8 cellular contexts compared by ENCODE assay signal in the genomic region with DNA sequence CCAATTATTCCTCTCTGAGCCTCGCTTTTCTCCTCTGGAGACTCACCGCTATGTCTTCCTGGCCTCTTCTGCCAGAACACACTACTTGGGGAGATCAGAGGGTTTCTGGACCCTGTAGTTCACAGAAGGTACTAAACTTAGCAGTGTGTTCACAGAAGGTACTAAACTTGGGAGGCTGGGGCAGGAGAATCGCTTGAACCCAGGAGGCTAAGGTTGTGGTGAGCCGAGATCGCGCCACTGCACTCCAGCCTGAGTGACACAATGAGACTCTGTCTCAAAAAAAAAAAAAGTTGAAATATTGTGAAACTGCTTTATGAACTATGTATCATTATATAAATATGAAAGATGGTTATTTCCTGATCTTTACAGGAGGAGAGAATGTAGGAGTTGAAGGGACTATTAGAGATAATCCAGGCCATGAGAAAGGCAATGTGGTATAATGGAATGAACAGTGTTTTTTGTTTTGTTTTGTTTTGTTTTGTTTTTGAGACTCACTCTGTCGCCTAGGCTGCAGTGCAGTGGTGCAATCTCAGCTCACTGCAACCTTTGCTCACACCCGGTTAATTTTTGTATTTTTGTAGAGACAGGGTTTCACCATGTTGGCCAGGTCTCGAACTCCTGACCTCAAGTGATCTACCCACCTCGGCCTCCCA. TPM values are rescaled to one million over a fixed set of nuclear protein-coding genes. Genes with fewer than 3 reads are reported as not detected.
DNase-seq lines count a peak whose midpoint lies in the region; ATAC-seq, FAIRE-seq and TF ChIP-seq lines count a peak whose summit lies in the region.
"Not testable (repeated sequence)": the region's sequence is repeated elsewhere in the genome, so short reads cannot be mapped to it uniquely, and the experiment has no call there.
"Had no signal": no experiment of that assay in that cellular context is flagged by ENCODE, and none has a peak within 500 bp of the region (broad histone marks: within the 10 kb centered on the region; RNA-seq: fewer than 3 reads in every experiment).

No MANE protein-coding gene starts in this region.

- FAIRE-seq in GM12878 (lab: Jason Lieb, UNC): not testable (repeated sequence)

- over 99% methylated on average over 10 of the region's 10 CpGs for WGBS in GM12878 (ENCODE audit: insufficient coverage, insufficient replicate concordance, low lambda C conversion rate, missing lambda C conversion rate)
- WGBS in tibial nerve, 2 donors: 79 to 81% methylated on average over 10 of the region's 10 CpGs

- H3K79me2 ChIP-seq in GM12878 (ENCODE audit: control insufficient read depth, insufficient read depth, low read length): peaks cover 16% of the 10 kb centered on the region

- POLR2A ChIA-PET in Caco-2 (lab: Charles Lee): interaction anchor here (0.7 to 1.7 kb wide), 4 partner anchors 17 to 104 kb away, joined by 3 to 17 read pairs (median 10); partner anchors contain the start of genes ARPC4, CRELD1 and TADA3
- POLR2A ChIA-PET in GM12878 (lab: Charles Lee): interaction anchor here (1.0 to 1.2 kb wide), 2 partner anchors 20 to 24 kb away, joined by 3 to 7 read pairs; partner anchors contain the start of gene IL17RC
- POLR2A ChIA-PET in naive thymus-derived CD8-positive, alpha-beta T cell (lab: Charles Lee): interaction anchor here (1.3 kb wide), 1 partner anchor 37 kb away, joined by 4 read pairs; the partner anchor contains the start of gene CRELD1

- H3K4me2 ChIP-seq in GM12878 (ENCODE audit: control insufficient read depth, insufficient read depth): not testable (repeated sequence)

- SMC1A ChIA-PET in GM12878 (lab: Charles Lee; ENCODE audit: uncharacterized antibody, unreplicated experiment): interaction anchor here (1.3 kb wide), 1 partner anchor 35 kb away, joined by 4 read pairs; no protein-coding TSS in a partner anchor

- peak; percentile 10; the same call in 2 of the 3 replicates for ATAC-seq in GM12878
- ATAC-seq in naive thymus-derived CD8-positive, alpha-beta T cell: not testable (repeated sequence)

- peak overlapping the region; percentile 84 for H3K27ac Mint-ChIP-seq in Caco-2 (ENCODE audit: unreplicated experiment)
- H3K27ac Mint-ChIP-seq in naive thymus-derived CD8-positive, alpha-beta T cell: peak overlapping the region in 9 of 10 donors; percentile 41 to 84 (median 64)

- in situ Hi-C loops in GM12878 (cut with MboI): not testable (repeated sequence)

- H3K4me1 Mint-ChIP-seq in Caco-2 (ENCODE audit: low read depth, unreplicated experiment): peaks cover 40% of the 10 kb centered on the region
- peaks cover 22 to 61% (median 56%) of the 10 kb centered on the region in 4 donors for H3K4me1 Mint-ChIP-seq in naive thymus-derived CD8-positive, alpha-beta T cell

- not testable (repeated sequence) for TF ChIP-seq RAD21 in GM12878 (IDR thresholded peaks at IDR 0.05; ENCODE audit: insufficient read depth, low read depth, low read length)

- H3K9me3 ChIP-seq in Caco-2; Peyer's patch; GM12878 (replicated peaks; ENCODE audit: control insufficient read depth, insufficient read depth, low read length); tibial nerve: not testable (repeated sequence)

- not testable (repeated sequence) for H3K4me3 ChIP-seq in Caco-2 (ENCODE audit: low read depth, low read length); Peyer's patch; GM12878; fibroblast of mammary gland (ENCODE audit: control insufficient read depth, low read depth, low read length); tibial nerve

- H2AFZ ChIP-seq in GM12878 (ENCODE audit: control insufficient read depth, low read depth, low read length): not testable (repeated sequence)

- peak in 1 of 2 donors; percentile 14 for TF ChIP-seq POLR2A in Peyer's patch (IDR thresholded peaks at IDR 0.05)
- not testable (repeated sequence) for TF ChIP-seq POLR2A in GM12878 (IDR thresholded peaks at IDR 0.05; ENCODE audit: low read depth, low read length); tibial nerve (IDR thresholded peaks at IDR 0.05)

- not testable (repeated sequence) for BruUV-seq in Caco-2 (replicated peaks; lab: Mats Ljungman, UMichigan); GM12878 (replicated peaks; lab: Mats Ljungman, UMichigan)

- intact Hi-C loops in Caco-2 (cut with micrococcal nuclease; ENCODE audit: unreplicated experiment): loop anchor here (5.0 kb wide), 1 partner anchor 55 kb away; the partner anchor contains the start of gene RPUSD3
- intact Hi-C loops in GM12878 (cut with micrococcal nuclease; ENCODE audit: unreplicated experiment): not testable (repeated sequence)

- H3K9me3 Mint-ChIP-seq in Caco-2 (ENCODE audit: unreplicated experiment); naive thymus-derived CD8-positive, alpha-beta T cell: not testable (repeated sequence)

- peaks cover 74% of the 10 kb centered on the region for H3K36me3 Mint-ChIP-seq in Caco-2 (ENCODE audit: insufficient read depth, unreplicated experiment)
- H3K36me3 Mint-ChIP-seq in naive thymus-derived CD8-positive, alpha-beta T cell: peaks cover 5 to 30% (median 6%) of the 10 kb centered on the region in 3 donors

- TF ChIP-seq EP300 in GM12878 (IDR thresholded peaks at IDR 0.05; ENCODE audit: borderline replicate concordance in 1 of 2, control insufficient read depth in 1 of 2, low read depth in 2 of 2, low read length in 2 of 2); tibial nerve (IDR thresholded peaks at IDR 0.05): not testable (repeated sequence)

- TF ChIP-seq CTCF in Caco-2 (IDR thresholded peaks at IDR 0.05; ENCODE audit: insufficient read depth in 1 of 2, low read depth in 1 of 2, low read length in 1 of 2, severe bottlenecking in 1 of 2, unreplicated experiment in 1 of 2); Peyer's patch (IDR thresholded peaks at IDR 0.05); GM12878 (IDR thresholded peaks at IDR 0.05 in 2 of 3, conservative IDR thresholded peaks at IDR 0.05 in 1 of 3; ENCODE audit: control insufficient read depth in 2 of 3, extremely low read depth in 1 of 3, insufficient read depth in 1 of 3, low read depth in 3 of 3, low read length in 3 of 3); fibroblast of mammary gland (conservative IDR thresholded peaks at IDR 0.05; ENCODE audit: control insufficient read depth, insufficient read depth, low read depth, low read length); tibial nerve (IDR thresholded peaks at IDR 0.05): not testable (repeated sequence)

- H3K27me3 Mint-ChIP-seq in Caco-2 (ENCODE audit: insufficient read depth, unreplicated experiment); naive thymus-derived CD8-positive, alpha-beta T cell: not testable (repeated sequence)

- RAD21 ChIA-PET in GM12878 (lab: Charles Lee; ENCODE audit: unreplicated experiment): interaction anchor here (1.1 kb wide), 1 partner anchor 36 kb away, joined by 4 read pairs; no protein-coding TSS in a partner anchor

- not testable (repeated sequence) for H3K27me3 ChIP-seq in Caco-2 (replicated peaks; ENCODE audit: control insufficient read depth, insufficient read depth, low read length); Peyer's patch; GM12878 (replicated peaks in 1 of 2; ENCODE audit: control insufficient read depth in 2 of 2, insufficient read depth in 2 of 2, low read length in 1 of 2); tibial nerve

- CTCF ChIA-PET in Caco-2 (lab: Charles Lee): interaction anchor here (0.6 to 1.4 kb wide), 7 partner anchors 12 to 50 kb away, joined by 3 to 14 read pairs (median 8); partner anchors contain the start of genes CRELD1 and IL17RC
- CTCF ChIA-PET in GM12878 (lab: Yijun Ruan, JAX): interaction anchor here (2.0 kb wide), 1 partner anchor 13 kb away, joined by 7 read pairs; no protein-coding TSS in a partner anchor

- H4K20me1 ChIP-seq in GM12878 (ENCODE audit: control insufficient read depth, insufficient read depth): not testable (repeated sequence)

- peak overlapping the region; percentile 17 for H3K4me3 Mint-ChIP-seq in Caco-2 (ENCODE audit: unreplicated experiment)
- not testable (repeated sequence) for H3K4me3 Mint-ChIP-seq in naive thymus-derived CD8-positive, alpha-beta T cell

- H3K4me1 ChIP-seq in Caco-2 (peaks cover 57% of the 10 kb centered on the region), Peyer's patch (peaks cover 0 to 40% (median 1%) of the 10 kb centered on the region in 4 donors), tibial nerve (peaks cover 0 to 38% (median 4%) of the 10 kb centered on the region in 4 donors)
- H3K4me1 ChIP-seq in GM12878 (ENCODE audit: control insufficient read depth, insufficient read depth, low read length): not testable (repeated sequence)

- H3K9ac ChIP-seq in GM12878 (ENCODE audit: control insufficient read depth, insufficient read depth, low read length): not testable (repeated sequence)

- not testable (repeated sequence) for H3K36me3 ChIP-seq in Caco-2 (ENCODE audit: control insufficient read depth, insufficient read depth, low read length)
- H3K36me3 ChIP-seq in Peyer's patch (peaks cover 0 to 13% (median 0%) of the 10 kb centered on the region in 3 donors), GM12878 (ENCODE audit: control insufficient read depth in 2 of 2, insufficient read depth in 2 of 2, low read length in 1 of 2) (peaks cover 2 to 12% of the 10 kb centered on the region in 2 experiments), tibial nerve (peaks cover 0 to 26% (median 0%) of the 10 kb centered on the region in 3 donors)

- not testable (repeated sequence) for DNase-seq in Caco-2; Peyer's patch; GM12878 (ENCODE audit: low read depth, low spot score); naive thymus-derived CD8-positive, alpha-beta T cell; tibial nerve (ENCODE audit: low spot score in 2 of 2)
- DNase-seq in fibroblast of mammary gland (ENCODE audit: low read depth): peak; percentile 34

- peak overlapping the region in 3 of 4 donors; percentile 38 to 94 (median 90) for H3K27ac ChIP-seq in Peyer's patch
- not testable (repeated sequence) for H3K27ac ChIP-seq in GM12878 (ENCODE audit: control insufficient read depth, insufficient read depth)
- peak overlapping the region in 3 of 4 donors; percentile 20 to 56 (median 52) for H3K27ac ChIP-seq in tibial nerve

RNA-seq across cellular contexts. Expression of gene IL17RE, which starts 5.8 kb away (rescaled TPM):
- total RNA-seq in Caco-2 (2022): 77.3 and 82.9 TPM in 2 replicates
- total RNA-seq in Peyer's patch: 100 to 1,000 TPM in 2 of 4 donors, 10 to 100 TPM in 2; 11.6 to 160 (median 109) TPM
- 0.69 TPM in 1 of 2 replicates, not detected in the other for total RNA-seq in GM12878 (2013; cell fraction: nucleolus; rRNA removed)
- 0.05 and 0.17 TPM in 2 replicates for total RNA-seq in GM12878 (2014; rRNA removed)
- 0.04 and 0.46 TPM in 2 replicates for total RNA-seq in GM12878 (2014; rRNA removed; fragmentation: Illumina TruSeq; extraction: Trizol)
- 0.37 and 0.51 TPM in 2 replicates for total RNA-seq in GM12878 (2021)
- 0.12 TPM for polyA plus RNA-seq in GM12878 (2011; ENCODE audit: low read depth)
- 0.18 and 0.29 TPM in 2 replicates for polyA plus RNA-seq in GM12878 (2011; rRNA removed)
- polyA plus RNA-seq in GM12878 (2011; cell fraction: cytosol; rRNA removed): 0.06 and 0.22 TPM in 2 replicates
- polyA plus RNA-seq in GM12878 (2011; cell fraction: nucleus; rRNA removed): 0.99 TPM in 2 replicates
- polyA plus RNA-seq in GM12878 (2012): 0.17 and 0.39 TPM in 2 replicates
- polyA plus RNA-seq in GM12878 (2014; fragmentation: Illumina TruSeq; extraction: Trizol): 0.06 and 0.13 TPM in 2 replicates
- polyA plus RNA-seq in GM12878 (2014; fragmentation: Nextera tagmentation; extraction: Ambion mirVana): under 1 TPM in 1 of 2 experiments, not detected in 1; 0.05 TPM
- polyA plus RNA-seq in GM12878 (2014; rRNA removed): 0.04 and 0.08 TPM in 2 replicates
- under 1 TPM in 1 of 2 experiments, not detected in 1; 0.21 TPM for polyA plus RNA-seq in GM12878 (2016; fragmentation: Nextera tagmentation; extraction: Ambion mirVana)
- polyA minus RNA-seq in GM12878 (2011; rRNA and poly(A)+ RNA removed): not detected in 2 replicates
- polyA minus RNA-seq in GM12878 (2011; cell fraction: cytosol; rRNA and poly(A)+ RNA removed): not detected in 2 replicates
- polyA minus RNA-seq in GM12878 (2011; cell fraction: nucleus; rRNA and poly(A)+ RNA removed): 0.12 and 0.77 TPM in 2 replicates
- 1 to 10 TPM in 1 of 2 experiments, under 1 TPM in 1; 0.88 to 1.3 TPM for total RNA-seq in naive thymus-derived CD8-positive, alpha-beta T cell
- polyA plus RNA-seq in naive thymus-derived CD8-positive, alpha-beta T cell: under 1 TPM in 2 of 3 donors, not detected in 1; 0.16 to 0.64 TPM
- 10 to 100 TPM in 1 of 4 donors, 1 to 10 TPM in 2, under 1 TPM in 1; 0.59 to 10.1 (median 5.6) TPM for total RNA-seq in tibial nerve

RNA-seq across cellular contexts. Expression of gene JAGN1, which starts 6.5 kb away (rescaled TPM):
- 34.2 and 35.9 TPM in 2 replicates for total RNA-seq in Caco-2 (2022)
- total RNA-seq in Peyer's patch: 10 to 100 TPM; 23.9 to 46.5 (median 41.9) TPM
- 19.1 and 20.9 TPM in 2 replicates for total RNA-seq in GM12878 (2013; cell fraction: nucleolus; rRNA removed)
- total RNA-seq in GM12878 (2014; rRNA removed): 35.2 and 36.9 TPM in 2 replicates
- total RNA-seq in GM12878 (2014; rRNA removed; fragmentation: Illumina TruSeq; extraction: Trizol): 23.3 and 23.4 TPM in 2 replicates
- 35.5 and 35.6 TPM in 2 replicates for total RNA-seq in GM12878 (2021)
- polyA plus RNA-seq in GM12878 (2011; ENCODE audit: low read depth): 39.3 TPM
- polyA plus RNA-seq in GM12878 (2011; rRNA removed): 29.5 and 40.7 TPM in 2 replicates
- polyA plus RNA-seq in GM12878 (2011; cell fraction: cytosol; rRNA removed): 43.5 and 46.7 TPM in 2 replicates
- 17.3 and 19.7 TPM in 2 replicates for polyA plus RNA-seq in GM12878 (2011; cell fraction: nucleus; rRNA removed)
- polyA plus RNA-seq in GM12878 (2012): 40.5 and 45.4 TPM in 2 replicates
- polyA plus RNA-seq in GM12878 (2014; fragmentation: Illumina TruSeq; extraction: Trizol): 34.1 and 38.8 TPM in 2 replicates
- polyA plus RNA-seq in GM12878 (2014; fragmentation: Nextera tagmentation; extraction: Ambion mirVana): 10 to 100 TPM; 26.2 to 28.6 TPM
- 37.3 and 38.1 TPM in 2 replicates for polyA plus RNA-seq in GM12878 (2014; rRNA removed)
- polyA plus RNA-seq in GM12878 (2016; fragmentation: Nextera tagmentation; extraction: Ambion mirVana): 10 to 100 TPM; 53.6 to 56.0 TPM
- polyA minus RNA-seq in GM12878 (2011; rRNA and poly(A)+ RNA removed): 44.5 and 53.7 TPM in 2 replicates
- polyA minus RNA-seq in GM12878 (2011; cell fraction: cytosol; rRNA and poly(A)+ RNA removed): 14.7 TPM in 2 replicates
- 13.5 and 17.0 TPM in 2 replicates for polyA minus RNA-seq in GM12878 (2011; cell fraction: nucleus; rRNA and poly(A)+ RNA removed)
- total RNA-seq in naive thymus-derived CD8-positive, alpha-beta T cell: 10 to 100 TPM; 38.0 to 40.4 TPM
- 10 to 100 TPM; 38.4 to 48.5 (median 39.8) TPM for polyA plus RNA-seq in naive thymus-derived CD8-positive, alpha-beta T cell
- total RNA-seq in tibial nerve: 10 to 100 TPM; 21.6 to 46.7 (median 34.7) TPM

RNA-seq across cellular contexts. Expression of gene CIDEC, which starts 16.8 kb away (rescaled TPM):
- total RNA-seq in Caco-2 (2022) (1.9 and 3.8 TPM in 2 replicates), Peyer's patch (100 to 1,000 TPM in 3 of 4 donors, 10 to 100 TPM in 1; 27.2 to 510 (median 253) TPM), GM12878 (2014; rRNA removed) (not detected in 2 replicates), GM12878 (2014; rRNA removed; fragmentation: Illumina TruSeq; extraction: Trizol) (not detected in 2 replicates), GM12878 (2021) (not detected in 2 replicates), tibial nerve (100 to 1,000 TPM in 3 of 4 donors, 10 to 100 TPM in 1; 72.4 to 380 (median 174) TPM)
- not detected in 2 replicates for total RNA-seq in GM12878 (2013; cell fraction: nucleolus; rRNA removed)
- not detected for polyA plus RNA-seq in GM12878 (2011; ENCODE audit: low read depth)
- polyA plus RNA-seq in GM12878 (2011; rRNA removed) (0.35 and 0.49 TPM in 2 replicates), GM12878 (2014; fragmentation: Illumina TruSeq; extraction: Trizol) (0.10 TPM in 1 of 2 replicates, not detected in the other), GM12878 (2014; fragmentation: Nextera tagmentation; extraction: Ambion mirVana) (not detected), GM12878 (2014; rRNA removed) (not detected in 2 replicates), GM12878 (2016; fragmentation: Nextera tagmentation; extraction: Ambion mirVana) (not detected)
- polyA plus RNA-seq in GM12878 (2011; cell fraction: cytosol; rRNA removed): 0.67 and 0.82 TPM in 2 replicates
- 0.25 and 0.48 TPM in 2 replicates for polyA plus RNA-seq in GM12878 (2011; cell fraction: nucleus; rRNA removed)
- 0.11 TPM in 1 of 2 replicates, not detected in the other for polyA plus RNA-seq in GM12878 (2012)
- 0.22 and 0.93 TPM in 2 replicates for polyA minus RNA-seq in GM12878 (2011; rRNA and poly(A)+ RNA removed)
- polyA minus RNA-seq in GM12878 (2011; cell fraction: cytosol; rRNA and poly(A)+ RNA removed): not detected in 2 replicates
- polyA minus RNA-seq in GM12878 (2011; cell fraction: nucleus; rRNA and poly(A)+ RNA removed): not detected in 2 replicates
- under 1 TPM in 1 of 2 experiments, not detected in 1; 0.31 TPM for total RNA-seq in naive thymus-derived CD8-positive, alpha-beta T cell
- polyA plus RNA-seq in naive thymus-derived CD8-positive, alpha-beta T cell: under 1 TPM in 1 of 3 donors, not detected in 2; 0.26 TPM
- total RNA-seq: activated naive CD4-positive, alpha-beta T cell treated with anti-CD3 and anti-CD28 coated beads, Interleukin-2, amount 50 U/mL, for 72 hours; G401 had no signal

RNA-seq across cellular contexts. Expression of gene IL17RC, which starts 20.0 kb away (rescaled TPM):
- total RNA-seq in Caco-2 (2022) (8.5 and 11.3 TPM in 2 replicates), Peyer's patch (100 to 1,000 TPM in 3 of 4 donors, 10 to 100 TPM in 1; 22.3 to 125 (median 123) TPM), GM12878 (2014; rRNA removed) (0.34 and 0.44 TPM in 2 replicates), GM12878 (2014; rRNA removed; fragmentation: Illumina TruSeq; extraction: Trizol) (not detected in 2 replicates), GM12878 (2021) (0.37 and 0.44 TPM in 2 replicates), tibial nerve (10 to 100 TPM; 60.4 to 68.4 (median 65.1) TPM)
- 0.71 and 3.2 TPM in 2 replicates for total RNA-seq in GM12878 (2013; cell fraction: nucleolus; rRNA removed)
- 0.14 TPM for polyA plus RNA-seq in GM12878 (2011; ENCODE audit: low read depth)
- polyA plus RNA-seq in GM12878 (2011; rRNA removed) (0.11 TPM in 1 of 2 replicates, not detected in the other), GM12878 (2014; fragmentation: Illumina TruSeq; extraction: Trizol) (0.07 TPM in 1 of 2 replicates, not detected in the other), GM12878 (2014; fragmentation: Nextera tagmentation; extraction: Ambion mirVana) (not detected), GM12878 (2014; rRNA removed) (0.29 TPM in 2 replicates), GM12878 (2016; fragmentation: Nextera tagmentation; extraction: Ambion mirVana) (1 to 10 TPM; 3.9 to 4.4 TPM)
- polyA plus RNA-seq in GM12878 (2011; cell fraction: cytosol; rRNA removed): 0.03 and 0.08 TPM in 2 replicates
- polyA plus RNA-seq in GM12878 (2011; cell fraction: nucleus; rRNA removed): 0.50 and 0.82 TPM in 2 replicates
- polyA plus RNA-seq in GM12878 (2012): 0.35 and 0.97 TPM in 2 replicates
- not detected in 2 replicates for polyA minus RNA-seq in GM12878 (2011; rRNA and poly(A)+ RNA removed)
- polyA minus RNA-seq in GM12878 (2011; cell fraction: cytosol; rRNA and poly(A)+ RNA removed): not detected in 2 replicates
- polyA minus RNA-seq in GM12878 (2011; cell fraction: nucleus; rRNA and poly(A)+ RNA removed): 0.36 and 0.38 TPM in 2 replicates
- total RNA-seq in naive thymus-derived CD8-positive, alpha-beta T cell: under 1 TPM; 0.39 to 0.66 TPM
- 10 to 100 TPM in 1 of 3 donors, 1 to 10 TPM in 2; 9.5 to 10.0 (median 9.8) TPM for polyA plus RNA-seq in naive thymus-derived CD8-positive, alpha-beta T cell

RNA-seq across cellular contexts. Expression of gene CRELD1, which starts 36.8 kb away (rescaled TPM):
- total RNA-seq in Caco-2 (2022) (17.1 and 18.3 TPM in 2 replicates), Peyer's patch (10 to 100 TPM; 21.9 to 45.6 (median 34.4) TPM), GM12878 (2014; rRNA removed) (7.6 and 9.4 TPM in 2 replicates), GM12878 (2014; rRNA removed; fragmentation: Illumina TruSeq; extraction: Trizol) (7.3 and 7.6 TPM in 2 replicates), GM12878 (2021) (8.2 and 8.4 TPM in 2 replicates), tibial nerve (10 to 100 TPM; 18.2 to 54.9 (median 27.5) TPM)
- total RNA-seq in GM12878 (2013; cell fraction: nucleolus; rRNA removed): 72.6 and 98.4 TPM in 2 replicates
- 6.6 TPM for polyA plus RNA-seq in GM12878 (2011; ENCODE audit: low read depth)
- polyA plus RNA-seq in GM12878 (2011; rRNA removed) (11.3 and 15.9 TPM in 2 replicates), GM12878 (2014; fragmentation: Illumina TruSeq; extraction: Trizol) (2.6 and 6.2 TPM in 2 replicates), GM12878 (2014; fragmentation: Nextera tagmentation; extraction: Ambion mirVana) (1 to 10 TPM; 1.3 to 2.3 TPM), GM12878 (2014; rRNA removed) (12.3 and 12.7 TPM in 2 replicates), GM12878 (2016; fragmentation: Nextera tagmentation; extraction: Ambion mirVana) (10 to 100 TPM; 14.2 TPM)
- polyA plus RNA-seq in GM12878 (2011; cell fraction: cytosol; rRNA removed): 15.1 and 24.0 TPM in 2 replicates
- 84.1 and 85.5 TPM in 2 replicates for polyA plus RNA-seq in GM12878 (2011; cell fraction: nucleus; rRNA removed)
- polyA plus RNA-seq in GM12878 (2012): 11.7 and 20.2 TPM in 2 replicates
- 13.2 and 23.0 TPM in 2 replicates for polyA minus RNA-seq in GM12878 (2011; rRNA and poly(A)+ RNA removed)
- 4.0 and 5.2 TPM in 2 replicates for polyA minus RNA-seq in GM12878 (2011; cell fraction: cytosol; rRNA and poly(A)+ RNA removed)
- polyA minus RNA-seq in GM12878 (2011; cell fraction: nucleus; rRNA and poly(A)+ RNA removed): 9.7 and 14.5 TPM in 2 replicates
- total RNA-seq in naive thymus-derived CD8-positive, alpha-beta T cell: 10 to 100 TPM; 53.4 to 58.3 TPM
- 10 to 100 TPM; 25.5 to 33.3 (median 29.2) TPM for polyA plus RNA-seq in naive thymus-derived CD8-positive, alpha-beta T cell
